ENCODE assay signal across 22 cellular contexts in the genomic region with DNA sequence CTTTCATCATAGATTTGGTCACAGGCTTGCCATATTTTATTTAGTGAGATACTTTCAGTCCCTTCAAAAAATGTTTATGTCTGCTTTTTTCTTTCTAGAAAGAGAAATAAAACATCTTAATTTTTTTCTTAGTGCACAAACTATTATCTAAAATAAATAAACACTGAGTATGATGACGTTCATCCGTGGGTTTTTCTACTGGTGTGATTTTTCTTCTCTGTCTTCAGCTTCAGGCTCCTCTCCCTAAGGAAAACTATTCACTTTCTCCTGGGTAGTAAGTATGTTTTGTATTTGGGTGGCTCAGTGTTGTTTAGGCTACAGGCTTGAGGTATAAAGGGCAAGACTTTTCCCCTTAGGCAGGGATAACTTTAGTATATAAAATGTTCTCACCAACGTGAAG.
"Had no signal": no experiment of that assay in that cellular context is flagged by ENCODE, and none has a peak within 500 bp of the region (broad histone marks: within the 10 kb centered on the region; RNA-seq: fewer than 3 reads in every experiment).

No MANE protein-coding gene starts in this region.

- DNase-seq: activated CD4-positive, alpha-beta memory T cell treated with anti-CD3 and anti-CD28 coated beads, Interleukin-2, amount 10 ng/mL, durations not matched to agents 7 days and 5 days; activated CD4-positive, alpha-beta T cell treated with anti-CD3 and anti-CD28 coated beads, Interleukin-2, amount 10 ng/mL, durations not matched to agents 24 days and 14 days; activated effector memory CD4-positive, alpha-beta T cell treated with anti-CD3 and anti-CD28 coated beads, Interleukin-2, amount 50 U/mL, for 16 hours; activated naive CD4-positive, alpha-beta T cell treated with anti-CD3 and anti-CD28 coated beads, Interleukin-2, amount 10 ng/mL, durations not matched to agents 7 days and 5 days; activated T-cell treated with anti-CD3 and anti-CD28 coated beads for 4 hours; body of pancreas; dermis blood vessel endothelial cell; effector CD8-positive, alpha-beta T cell; erythroblast; heart right ventricle; occipital lobe; stimulated activated CD4-positive, alpha-beta T cell treated with anti-CD3 and anti-CD28 coated beads, Interleukin-15, amount 100 ng/mL, for 24 hours; stimulated activated CD4-positive, alpha-beta T cell treated with anti-CD3 and anti-CD28 coated beads, Interleukin-2, amount 100 ng/mL, for 48 hours; stimulated activated CD8-positive, alpha-beta memory T cell treated with anti-CD3 and anti-CD28 coated beads, Interleukin-4, amount 100 ng/mL, for 48 hours; stimulated activated naive B cell treated with anti-CD40 and anti-IgM and Interleukin-4, amounts not matched to agents 10 μg/mL and 1 μg/mL and 100 μg/mL, for 72 hours; T-cell; transverse colon had no signal

- H3K27me3 Mint-ChIP-seq: activated CD4-positive, alpha-beta memory T cell treated with anti-CD3 and anti-CD28 coated beads, Interleukin-2, amount 10 ng/mL, durations not matched to agents 7 days and 5 days; activated CD4-positive, alpha-beta T cell treated with anti-CD3 and anti-CD28 coated beads, Interleukin-2, amount 10 ng/mL, durations not matched to agents 24 days and 14 days had no signal

- H3K27ac Mint-ChIP-seq: activated CD4-positive, alpha-beta memory T cell treated with anti-CD3 and anti-CD28 coated beads, Interleukin-2, amount 10 ng/mL, durations not matched to agents 7 days and 5 days; activated CD4-positive, alpha-beta T cell treated with anti-CD3 and anti-CD28 coated beads, Interleukin-2, amount 10 ng/mL, durations not matched to agents 24 days and 14 days; activated naive CD4-positive, alpha-beta T cell treated with anti-CD3 and anti-CD28 coated beads, Interleukin-2, amount 10 ng/mL, durations not matched to agents 7 days and 5 days; memory B cell; stimulated activated naive B cell treated with anti-CD40 and anti-IgM and Interleukin-4, amounts not matched to agents 10 μg/mL and 1 μg/mL and 100 μg/mL, for 72 hours; T-cell; T-helper 2 cell treated with Interferon-gamma antibody and Interleukin-4, amounts not matched to agents 5 μg/mL and 100 μg/mL, for 36 hours had no signal

- H3K27ac ChIP-seq: body of pancreas, transverse colon, VCaP had no signal

- H3K27me3 ChIP-seq: body of pancreas, transverse colon had no signal

- H3K9me3 ChIP-seq: body of pancreas, heart right ventricle, transverse colon had no signal

- H3K4me3 Mint-ChIP-seq: activated CD4-positive, alpha-beta memory T cell treated with anti-CD3 and anti-CD28 coated beads, Interleukin-2, amount 10 ng/mL, durations not matched to agents 7 days and 5 days; activated CD4-positive, alpha-beta T cell treated with anti-CD3 and anti-CD28 coated beads, Interleukin-2, amount 10 ng/mL, durations not matched to agents 24 days and 14 days; activated naive CD4-positive, alpha-beta T cell treated with anti-CD3 and anti-CD28 coated beads, Interleukin-2, amount 10 ng/mL, durations not matched to agents 7 days and 5 days; memory B cell; stimulated activated naive B cell treated with anti-CD40 and anti-IgM and Interleukin-4, amounts not matched to agents 10 μg/mL and 1 μg/mL and 100 μg/mL, for 72 hours; T-cell; T-helper 2 cell treated with Interferon-gamma antibody and Interleukin-4, amounts not matched to agents 5 μg/mL and 100 μg/mL, for 36 hours had no signal

- H3K36me3 Mint-ChIP-seq: activated naive CD4-positive, alpha-beta T cell treated with anti-CD3 and anti-CD28 coated beads, Interleukin-2, amount 10 ng/mL, durations not matched to agents 7 days and 5 days; memory B cell; stimulated activated naive B cell treated with anti-CD40 and anti-IgM and Interleukin-4, amounts not matched to agents 10 μg/mL and 1 μg/mL and 100 μg/mL, for 72 hours; T-cell had no signal

- H3K4me1 Mint-ChIP-seq: activated CD4-positive, alpha-beta memory T cell treated with anti-CD3 and anti-CD28 coated beads, Interleukin-2, amount 10 ng/mL, durations not matched to agents 7 days and 5 days; activated CD4-positive, alpha-beta T cell treated with anti-CD3 and anti-CD28 coated beads, Interleukin-2, amount 10 ng/mL, durations not matched to agents 24 days and 14 days; activated naive CD4-positive, alpha-beta T cell treated with anti-CD3 and anti-CD28 coated beads, Interleukin-2, amount 10 ng/mL, durations not matched to agents 7 days and 5 days; memory B cell; T-cell had no signal

- H3K9me3 Mint-ChIP-seq: activated CD4-positive, alpha-beta memory T cell treated with anti-CD3 and anti-CD28 coated beads, Interleukin-2, amount 10 ng/mL, durations not matched to agents 7 days and 5 days; activated CD4-positive, alpha-beta T cell treated with anti-CD3 and anti-CD28 coated beads, Interleukin-2, amount 10 ng/mL, durations not matched to agents 24 days and 14 days; activated naive CD4-positive, alpha-beta T cell treated with anti-CD3 and anti-CD28 coated beads, Interleukin-2, amount 10 ng/mL, durations not matched to agents 7 days and 5 days; memory B cell; stimulated activated naive B cell treated with anti-CD40 and anti-IgM and Interleukin-4, amounts not matched to agents 10 μg/mL and 1 μg/mL and 100 μg/mL, for 72 hours; T-cell; T-helper 2 cell treated with Interferon-gamma antibody and Interleukin-4, amounts not matched to agents 5 μg/mL and 100 μg/mL, for 36 hours had no signal

- H3K4me3 ChIP-seq: body of pancreas, heart right ventricle, transverse colon had no signal

- ATAC-seq: activated CD4-positive, CD25-positive, alpha-beta regulatory T cell treated with anti-CD3 and anti-CD28 coated beads, Interleukin-2, amount 50 U/mL, for 24 hours; body of pancreas; sciatic nerve; stimulated activated naive B cell treated with anti-CD40 and anti-IgM and Interleukin-4, amounts not matched to agents 10 μg/mL and 1 μg/mL and 100 μg/mL, for 72 hours; T-cell had no signal

- H3K36me3 ChIP-seq: heart right ventricle, transverse colon had no signal
